Comparison of ENCODE assay signal across 20 cellular contexts in genomic region chrX:71667328-71668247, GRCh38.
DNase-seq lines count a peak whose midpoint lies in the region; ATAC-seq and TF ChIP-seq lines count a peak whose summit lies in the region.
"Had no signal": no experiment of that assay in that cellular context is flagged by ENCODE, and none has a peak within 500 bp of the region (broad histone marks: within the 10 kb centered on the region; RNA-seq: fewer than 3 reads in every experiment).

Gene LOC101059915 (plus strand): TSS chrX:71667546.

- no peak for TF ChIP-seq CTCF in IMR-90 (conservative IDR thresholded peaks at IDR 0.05; ENCODE audit: low read depth, low read length)
- TF ChIP-seq CTCF in activated CD8-positive, alpha-beta T cell treated with anti-CD3 and anti-CD28 coated beads for 36 hours (IDR thresholded peaks at IDR 0.05) = no peak

- TF ChIP-seq POLR2A in IMR-90 (IDR thresholded peaks at IDR 0.05; ENCODE audit: low read depth, low read length) = no peak

- intact Hi-C loops in IMR-90 (cut with micrococcal nuclease) = no loop called here
- intact Hi-C loops in activated CD8-positive, alpha-beta T cell treated with anti-CD3 and anti-CD28 coated beads for 36 hours (cut with micrococcal nuclease) = no loop called here

- 86% methylated on average over 37 of the region's 50 CpGs; no CpG with 5 or more reads in 1 of the 2 experiments for WGBS in IMR-90 (ENCODE audit: extremely low coverage in 2 of 2, insufficient read length in 1 of 2), 2 experiments

- no peak within 1 kb of the TSS for H4K5ac ChIP-seq in IMR-90 (ENCODE audit: low read depth, low read length)

- H2AK9ac ChIP-seq in IMR-90 (replicated peaks; ENCODE audit: low read depth, low read length, poor library complexity) = peak within 1 kb of the TSS; percentile 42

- ATAC-seq in IMR-90 (ENCODE audit: low read depth) = no peak
- ATAC-seq in activated CD8-positive, alpha-beta T cell treated with anti-CD3 and anti-CD28 coated beads for 36 hours = no peak
- ATAC-seq: GM23338, T-cell had no signal

- no peak within 1 kb of the TSS for H4K91ac ChIP-seq in IMR-90 (ENCODE audit: insufficient read depth, low read depth, low read length)

- peaks cover 3% of the 10 kb centered on the region for H3K27me3 Mint-ChIP-seq in activated CD8-positive, alpha-beta T cell treated with anti-CD3 and anti-CD28 coated beads for 36 hours
- H3K27me3 Mint-ChIP-seq: T-cell had no signal

- no peak within 1 kb of the TSS for H4K8ac ChIP-seq in IMR-90 (ENCODE audit: low read depth in 2 of 2, low read length in 2 of 2)

- H3K4me1 Mint-ChIP-seq in activated CD8-positive, alpha-beta T cell treated with anti-CD3 and anti-CD28 coated beads for 36 hours (ENCODE audit: low read depth) = peaks cover 34% of the 10 kb centered on the region
- H3K4me1 Mint-ChIP-seq: GM23338 had no signal

- dilution Hi-C loops in IMR-90 (cut with HindIII; ENCODE audit: low sequenced_read_pairs, unreplicated experiment) = no loop called here

- no peak within 1 kb of the TSS for H3K14ac ChIP-seq in IMR-90 (replicated peaks; ENCODE audit: low read depth, low read length)

- CTCF ChIA-PET in IMR-90 (lab: Yijun Ruan, JAX) = no interaction called here
- CTCF ChIA-PET in activated CD8-positive, alpha-beta T cell treated with anti-CD3 and anti-CD28 coated beads for 36 hours (lab: Charles Lee) = no interaction called here

- no peak within 1 kb of the TSS for H2BK120ac ChIP-seq in IMR-90 (ENCODE audit: low read depth, low read length)

- no peak within 1 kb of the TSS for H2BK15ac ChIP-seq in IMR-90 (ENCODE audit: low read depth, low read length)

- TF ChIP-seq RAD21 in IMR-90 (IDR thresholded peaks at IDR 0.05; ENCODE audit: low read length) = no peak

- H2AFZ ChIP-seq in IMR-90 (replicated peaks; ENCODE audit: low read length, poor library complexity) = no peak within 1 kb of the TSS
- H2AFZ ChIP-seq: GM23338 had no signal

- H3K23ac ChIP-seq in IMR-90 (ENCODE audit: low read depth, low read length) = no peak within 1 kb of the TSS

- no peak within 1 kb of the TSS for H3K27ac Mint-ChIP-seq in activated CD8-positive, alpha-beta T cell treated with anti-CD3 and anti-CD28 coated beads for 36 hours
- H3K27ac Mint-ChIP-seq: GM23338, T-cell had no signal

- H3K9me3 ChIP-seq in IMR-90 (ENCODE audit: control insufficient read depth, insufficient read depth, low read length) (peaks cover 2% of the 10 kb centered on the region; the same call in 1 of the 2 replicates), SJCRH30 (replicated peaks) (no peaks in the 10 kb centered on the region)
- H3K9me3 ChIP-seq: BE2C, SK-N-SH had no signal

- no peak within 1 kb of the TSS for H2BK20ac ChIP-seq in IMR-90 (ENCODE audit: low read depth, low read length)

- H4K20me1 ChIP-seq in IMR-90 (ENCODE audit: insufficient read depth, low read length) = no peaks in the 10 kb centered on the region

- H3K4me3 ChIP-seq in IMR-90 (ENCODE audit: insufficient read depth, low read depth, low read length) (no peak within 1 kb of the TSS), SJCRH30 (no peak within 1 kb of the TSS)
- H3K4me3 ChIP-seq: GM23338 had no signal

- no peak within 1 kb of the TSS for H3K56ac ChIP-seq in IMR-90 (ENCODE audit: extremely low read depth, insufficient read depth, low read length)

- H3K9me1 ChIP-seq in IMR-90 (ENCODE audit: insufficient read depth, low read length) = no peaks in the 10 kb centered on the region

- no TSS peak for BruUV-seq in IMR-90 (replicated peaks; lab: Mats Ljungman, UMichigan)

- no peaks in the 10 kb centered on the region for H3K36me3 ChIP-seq in IMR-90 (ENCODE audit: control insufficient read depth, insufficient read depth, low read length)
- no peaks in the 10 kb centered on the region for H3K36me3 ChIP-seq in SJCRH30
- H3K36me3 ChIP-seq: BE2C had no signal

- H3K27me3 ChIP-seq in IMR-90 (ENCODE audit: control insufficient read depth, insufficient read depth, low read length) (peaks cover 13% of the 10 kb centered on the region), SJCRH30 (no peaks in the 10 kb centered on the region; the same call in 1 of the 2 replicates)
- H3K27me3 ChIP-seq: BE2C had no signal

- no peak within 1 kb of the TSS for H3K27ac ChIP-seq in IMR-90 (ENCODE audit: insufficient read depth, low read length)
- no peak within 1 kb of the TSS for H3K27ac ChIP-seq in SJCRH30

- H3K79me1 ChIP-seq in IMR-90 (ENCODE audit: low read depth in 1 of 2, low read length in 2 of 2) = no peaks in the 10 kb centered on the region

- no peak within 1 kb of the TSS for H3K4me3 Mint-ChIP-seq in activated CD8-positive, alpha-beta T cell treated with anti-CD3 and anti-CD28 coated beads for 36 hours
- H3K4me3 Mint-ChIP-seq: GM23338, T-cell had no signal

- H3K9me3 Mint-ChIP-seq in activated CD8-positive, alpha-beta T cell treated with anti-CD3 and anti-CD28 coated beads for 36 hours = no peaks in the 10 kb centered on the region
- H3K9me3 Mint-ChIP-seq: GM23338, T-cell had no signal

- H3K36me3 Mint-ChIP-seq in activated CD8-positive, alpha-beta T cell treated with anti-CD3 and anti-CD28 coated beads for 36 hours (ENCODE audit: low read depth) = no peaks in the 10 kb centered on the region
- H3K36me3 Mint-ChIP-seq: T-cell had no signal

- H3K9ac ChIP-seq in IMR-90 (ENCODE audit: low read depth, low read length) = no peak within 1 kb of the TSS
- H3K9ac ChIP-seq: SK-N-SH had no signal

- H2BK5ac ChIP-seq in IMR-90 (ENCODE audit: low read depth, low read length, poor library complexity, severe bottlenecking) = no peak within 1 kb of the TSS

- H2AK5ac ChIP-seq in IMR-90 (ENCODE audit: low read depth, low read length) = no peak within 1 kb of the TSS

- H3K18ac ChIP-seq in IMR-90 (ENCODE audit: low read depth, low read length) = no peak within 1 kb of the TSS

- DNase-seq in NCI-H748 (lab: John Stamatoyannopoulos, UW; ENCODE audit: unreplicated experiment) = peak; percentile 20
- no peak for DNase-seq in NCI-H748 treated with DMSO at 0.1 percent for 48 hours (lab: John Stamatoyannopoulos, UW)
- no peak for DNase-seq in IMR-90
- DNase-seq in NCI-H774 (lab: John Stamatoyannopoulos, UW) = peak; percentile 20
- DNase-seq in mucosa of gallbladder (ENCODE audit: low spot score) = peak; percentile 9
- DNase-seq in SJCRH30 = no peak
- DNase-seq in activated CD8-positive, alpha-beta T cell treated with anti-CD3 and anti-CD28 coated beads for 36 hours = no peak
- DNase-seq in NCI-H2196 (lab: John Stamatoyannopoulos, UW; ENCODE audit: unreplicated experiment) = no peak
- DNase-seq: 8988T, BE2C, GF-D8, KBM-7, MV-4-11, NCI-H1417, NCI-H187 treated with DMSO at 0.1 percent for 48 hours, NCI-H345, NCI-H82, SK-N-SH, T-cell had no signal

- in situ Hi-C loops in IMR-90 (cut with MboI; ENCODE audit: low sequenced_read_pairs) = loop anchor here (25.0 kb wide), 1 partner anchor 195 kb away; no protein-coding TSS in a partner anchor

- POLR2A ChIA-PET in IMR-90 (lab: Charles Lee; ENCODE audit: unreplicated experiment) = no interaction called here
- POLR2A ChIA-PET in activated CD8-positive, alpha-beta T cell treated with anti-CD3 and anti-CD28 coated beads for 36 hours (lab: Charles Lee) = interaction anchor here (0.6 kb wide), 1 partner anchor 21 kb away, joined by 3 read pairs; no protein-coding TSS in a partner anchor

- H3K4me2 ChIP-seq in IMR-90 (ENCODE audit: low read depth, low read length) = no peak within 1 kb of the TSS
- H3K4me2 ChIP-seq: GM23338, SK-N-SH had no signal

- H3K4me1 ChIP-seq in IMR-90 (ENCODE audit: control insufficient read depth, insufficient read depth, low read length) = no peaks in the 10 kb centered on the region
- H3K4me1 ChIP-seq in SJCRH30 = no peaks in the 10 kb centered on the region
- H3K4me1 ChIP-seq: BE2C had no signal

- no peak within 1 kb of the TSS for H3K4ac ChIP-seq in IMR-90 (ENCODE audit: low read depth, low read length)

TF ChIP-seq in IMR-90, 13 proteins besides CTCF, POLR2A, EP300 and RAD21:
- TF ChIP-seq MAZ (IDR thresholded peaks at IDR 0.05; ENCODE audit: borderline replicate concordance, low read depth, low read length) (no peak), SMC3 (IDR thresholded peaks at IDR 0.05; ENCODE audit: low read depth, low read length) (no peak), USF2 (IDR thresholded peaks at IDR 0.05; ENCODE audit: low read depth, low read length) (no peak), CEBPB (IDR thresholded peaks at IDR 0.05; ENCODE audit: low read depth, low read length) (no peak), MXI1 (IDR thresholded peaks at IDR 0.05; ENCODE audit: borderline replicate concordance, low read depth, low read length) (no peak), NFE2L2 (IDR thresholded peaks at IDR 0.05; ENCODE audit: low read depth, low read length) (no peak), MAFK (IDR thresholded peaks at IDR 0.05; ENCODE audit: low read depth, low read length) (no peak), RCOR1 (IDR thresholded peaks at IDR 0.05; ENCODE audit: insufficient replicate concordance, low read length) (no peak), FOS (IDR thresholded peaks at IDR 0.05; ENCODE audit: low read depth, low read length) (no peak), BHLHE40 (IDR thresholded peaks at IDR 0.05; ENCODE audit: low read depth, low read length) (no peak), RFX5 (IDR thresholded peaks at IDR 0.05; ENCODE audit: low read depth, low read length) (no peak), ELK1 (IDR thresholded peaks at IDR 0.05; ENCODE audit: borderline replicate concordance, low read depth, low read length) (no peak), CHD1 (IDR thresholded peaks at IDR 0.05; ENCODE audit: low read depth, low read length) (no peak)
TF ChIP-seq in IMR-90: peak in this region for 0.

Comparison
In these comparisons a context has a peak if more than half of its experiments do, and no peak if none do; other contexts are left out.
1. DNase-seq: peak in NCI-H748 (single experiment), NCI-H774 (single experiment) and mucosa of gallbladder (single experiment); none in NCI-H748 treated with DMSO at 0.1 percent for 48 hours (single experiment), IMR-90 (single experiment), SJCRH30 (0 of 2), activated CD8-positive, alpha-beta T cell treated with anti-CD3 and anti-CD28 coated beads for 36 hours (single experiment) and NCI-H2196 (single experiment).